In genomic region chr7:81470084-81470723, GRCh38 we compare ENCODE assay signal across 8 cellular contexts.
A peak's percentile ranks its signal among the peaks of the same experiment; 100 is the strongest.
DNase-seq lines count a peak whose midpoint lies in the region; ATAC-seq, FAIRE-seq and TF ChIP-seq lines count a peak whose summit lies in the region.

No MANE protein-coding gene starts in this region.

- ATAC-seq in GM21367 (IDR thresholded peaks at IDR 0.05; ENCODE audit: unreplicated experiment): no peak

- no peaks in the 10 kb centered on the region for H4K20me1 ChIP-seq in KMS-11 (ENCODE audit: insufficient read depth)

- no peak overlapping the region for H3K4me2 ChIP-seq in KMS-11

- H2AFZ ChIP-seq in KMS-11 (ENCODE audit: low read depth): peak overlapping the region; percentile 43; the same call in 1 of the 2 replicates

- H3K36me3 ChIP-seq in KMS-11 (ENCODE audit: insufficient read depth): no peaks in the 10 kb centered on the region

- H3K4me3 ChIP-seq in KMS-11 (IDR thresholded peaks at IDR 0.05; ENCODE audit: insufficient read depth, low read depth, low read length) (no peak overlapping the region), coronary artery (no peak overlapping the region)

- no peaks in the 10 kb centered on the region for H3K79me2 ChIP-seq in KMS-11 (ENCODE audit: insufficient read depth, low read depth)

- FAIRE-seq in GM12891 (lab: Jason Lieb, UNC): peak; percentile 80

- TF ChIP-seq CTCF in AG09319 (IDR thresholded peaks at IDR 0.05; ENCODE audit: low read depth, low read length): peak; percentile 81
- TF ChIP-seq CTCF in KMS-11 (conservative IDR thresholded peaks at IDR 0.05; ENCODE audit: low read depth, low read length): peak; percentile 92
- peak; percentile 47 for TF ChIP-seq CTCF in coronary artery (IDR thresholded peaks at IDR 0.05)

- DNase-seq in AG09319 (ENCODE audit: extremely low read depth, low read depth) (no peak), GM12891 (ENCODE audit: insufficient read length, low spot score) (no peak), OCI-M1 (lab: John Stamatoyannopoulos, UW) (peak; percentile 92), coronary artery (ENCODE audit: low spot score) (no peak), left kidney (ENCODE audit: low read depth, low spot score) (peak; percentile 83), superior temporal gyrus (ENCODE audit: extremely low spot score) (peak; percentile 79)

- no peak for TF ChIP-seq POLR2A in GM12891 (IDR thresholded peaks at IDR 0.05; ENCODE audit: low read depth, low read length)

- H3K27me3 ChIP-seq in KMS-11 (ENCODE audit: insufficient read depth, low read depth): no peaks in the 10 kb centered on the region

- no peak overlapping the region for H3K27ac ChIP-seq in KMS-11
- no peak overlapping the region for H3K27ac ChIP-seq in coronary artery

- H3K4me1 ChIP-seq in KMS-11 (ENCODE audit: low read depth, poor library complexity, severe bottlenecking): no peaks in the 10 kb centered on the region

- H3K9ac ChIP-seq in KMS-11: no peak overlapping the region

TF ChIP-seq in GM12891, 5 proteins besides CTCF, POLR2A, EP300 and RAD21:
- TF ChIP-seq POLR2AphosphoS5 (IDR thresholded peaks at IDR 0.05; ENCODE audit: low read depth, low read length) (no peak), TAF1 (IDR thresholded peaks at IDR 0.05; ENCODE audit: low read depth, low read length) (no peak), PAX5 (IDR thresholded peaks at IDR 0.05; ENCODE audit: insufficient read depth, low read length, severe bottlenecking) (no peak), SPI1 (IDR thresholded peaks at IDR 0.05; ENCODE audit: low read depth, low read length) (no peak)

Comparison
In these comparisons a context has a peak if more than half of its experiments do, and no peak if none do; other contexts are left out.
1. DNase-seq: peak in OCI-M1 (single experiment), left kidney (single experiment) and superior temporal gyrus (single experiment); none in AG09319 (single experiment), GM12891 (single experiment) and coronary artery (single experiment).
2. Peak in every context shown above with its lines, with median percentiles within 50 percentile points of each other: CTCF ChIP-seq.